20 cellular contexts compared by ENCODE assay signal in the genomic region with DNA sequence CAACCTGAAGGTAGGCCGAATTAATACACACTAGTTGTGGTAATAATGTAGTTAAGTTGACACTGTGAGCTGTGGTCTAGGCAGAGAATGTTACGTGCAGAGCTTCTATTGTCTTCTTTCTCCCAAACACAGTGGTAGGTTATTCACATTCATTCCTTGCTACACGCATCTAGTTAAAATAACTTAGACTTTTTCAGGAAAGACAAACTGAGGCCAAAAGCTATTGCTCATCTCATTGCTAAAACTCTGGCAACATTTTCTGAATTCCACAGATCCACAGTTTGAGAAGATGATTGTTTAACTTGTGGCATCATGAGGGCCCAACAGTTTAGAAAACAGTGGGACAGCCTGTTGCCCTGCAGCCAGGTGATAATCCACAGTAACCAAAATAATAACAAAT.
"Had no signal": no experiment of that assay in that cellular context is flagged by ENCODE, and none has a peak within 500 bp of the region (broad histone marks: within the 10 kb centered on the region; RNA-seq: fewer than 3 reads in every experiment).

No MANE protein-coding gene starts in this region.

- H3K4me1 Mint-ChIP-seq: activated naive CD8-positive, alpha-beta T cell treated with anti-CD3 and anti-CD28 coated beads for 36 hours; immature natural killer cell; naive thymus-derived CD4-positive, alpha-beta T cell; neural crest cell had no signal

- H3K9me3 ChIP-seq: left lung, upper lobe of left lung had no signal

- H3K27me3 ChIP-seq: left lung, upper lobe of left lung had no signal

- H3K9me3 Mint-ChIP-seq: activated naive CD8-positive, alpha-beta T cell treated with anti-CD3 and anti-CD28 coated beads for 36 hours; neural crest cell; T-helper 1 cell treated with Interleukin-12 subunit alpha and Interleukin-12 subunit beta and Interleukin-4 antibody, amounts not matched to agents 30 μg/mL and 1 μg/mL, for 36 hours had no signal

- DNase-seq: activated CD4-positive, alpha-beta T cell treated with anti-CD3 and anti-CD28 coated beads for 4 hours; activated CD4-positive, alpha-beta T cell treated with anti-CD3 and anti-CD28 coated beads, Interleukin-2, amount 50 U/mL, for 48 hours; activated CD4-positive, CD25-positive, alpha-beta regulatory T cell; activated CD8-positive, alpha-beta memory T cell treated with anti-CD3 and anti-CD28 coated beads, Interleukin-2, amount 50 U/mL, for 48 hours; activated naive CD4-positive, alpha-beta T cell treated with Interleukin-2 at 50 U/mL for 16 hours; activated naive CD8-positive, alpha-beta T cell treated with anti-CD3 and anti-CD28 coated beads for 36 hours; activated T-cell treated with anti-CD3 and anti-CD28 coated beads, Interleukin-2, amount 50 U/mL, for 48 hours; amniotic stem cell; cortex of kidney; foreskin fibroblast; immature natural killer cell; left lung; naive thymus-derived CD4-positive, alpha-beta T cell; stimulated activated CD4-positive, alpha-beta T cell treated with anti-CD3 and anti-CD28 coated beads, Interleukin-2, amount 100 ng/mL, for 48 hours; stimulated activated naive CD4-positive, alpha-beta T cell; T1000; upper lobe of left lung had no signal

- ATAC-seq: left lung; naive thymus-derived CD4-positive, alpha-beta T cell had no signal

- H3K27me3 Mint-ChIP-seq: activated naive CD8-positive, alpha-beta T cell treated with anti-CD3 and anti-CD28 coated beads for 36 hours had no signal

- H3K27ac ChIP-seq: left lung, upper lobe of left lung had no signal

- H3K36me3 ChIP-seq: left lung, upper lobe of left lung had no signal

- H3K27ac Mint-ChIP-seq: activated naive CD8-positive, alpha-beta T cell treated with anti-CD3 and anti-CD28 coated beads for 36 hours; immature natural killer cell; naive thymus-derived CD4-positive, alpha-beta T cell; T-helper 1 cell treated with Interleukin-12 subunit alpha and Interleukin-12 subunit beta and Interleukin-4 antibody, amounts not matched to agents 30 μg/mL and 1 μg/mL, for 36 hours had no signal

- H3K4me3 ChIP-seq: left lung, lung, upper lobe of left lung had no signal

- H3K4me3 Mint-ChIP-seq: activated naive CD8-positive, alpha-beta T cell treated with anti-CD3 and anti-CD28 coated beads for 36 hours; immature natural killer cell; naive thymus-derived CD4-positive, alpha-beta T cell; neural crest cell; T-helper 1 cell treated with Interleukin-12 subunit alpha and Interleukin-12 subunit beta and Interleukin-4 antibody, amounts not matched to agents 30 μg/mL and 1 μg/mL, for 36 hours had no signal

- H3K4me1 ChIP-seq: left lung, upper lobe of left lung had no signal

- H3K36me3 Mint-ChIP-seq: activated naive CD8-positive, alpha-beta T cell treated with anti-CD3 and anti-CD28 coated beads for 36 hours; immature natural killer cell; naive thymus-derived CD4-positive, alpha-beta T cell had no signal
